ENCODE assay signal across 25 cellular contexts in the genomic region with DNA sequence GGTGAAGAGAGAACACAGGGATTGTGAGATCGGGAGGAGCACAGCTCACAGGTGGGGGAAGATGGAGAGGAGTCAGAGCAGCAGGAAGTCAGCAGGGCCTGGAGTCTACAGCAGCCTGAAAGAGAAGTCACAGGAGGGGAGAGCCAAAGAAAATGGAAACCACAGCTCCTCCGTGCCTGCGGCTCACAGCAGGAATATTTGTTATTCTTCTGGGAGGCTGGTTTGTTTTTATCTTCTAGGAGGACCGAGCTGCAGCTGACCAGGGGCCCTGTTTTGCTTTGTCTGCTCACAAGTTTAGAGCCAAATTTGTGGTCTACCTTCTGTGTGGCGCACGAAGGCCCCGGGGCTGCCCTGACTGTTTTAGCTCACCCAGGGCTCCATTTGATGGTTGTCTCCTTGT.
DNase-seq lines count a peak whose midpoint lies in the region; ATAC-seq and TF ChIP-seq lines count a peak whose summit lies in the region.
"Had no signal": no experiment of that assay in that cellular context is flagged by ENCODE, and none has a peak within 500 bp of the region (broad histone marks: within the 10 kb centered on the region; RNA-seq: fewer than 3 reads in every experiment).

No MANE protein-coding gene starts in this region.

- no peaks in the 10 kb centered on the region for H3K4me1 ChIP-seq in Loucy (ENCODE audit: insufficient read depth, low read length, poor library complexity, severe bottlenecking)
- H3K4me1 ChIP-seq: foreskin keratinocyte had no signal

- no peaks in the 10 kb centered on the region for H3K9me2 ChIP-seq in Loucy (replicated peaks; ENCODE audit: low read depth, low read length)

- no peaks in the 10 kb centered on the region for H3K79me2 ChIP-seq in Loucy (ENCODE audit: insufficient read depth, low read length)

- no peaks in the 10 kb centered on the region for H4K20me1 ChIP-seq in Loucy (ENCODE audit: insufficient read depth, low read length, poor library complexity, severe bottlenecking)

- H3K9ac ChIP-seq in Loucy (ENCODE audit: low read depth, low read length, poor library complexity, severe bottlenecking) = no peak overlapping the region
- H3K9ac ChIP-seq: GM23248 had no signal

- TF ChIP-seq CTCF in Loucy (conservative IDR thresholded peaks at IDR 0.05; ENCODE audit: low read length) = no peak
- no peak for TF ChIP-seq CTCF in astrocyte of the cerebellum (IDR thresholded peaks at IDR 0.05; ENCODE audit: low read depth, low read length, missing control alignments)

- DNase-seq in astrocyte of the cerebellum (ENCODE audit: low read depth) = peak; percentile 87
- DNase-seq in left kidney (ENCODE audit: low read depth, low spot score) = peak; percentile 22
- peak; percentile 75 for DNase-seq in smooth muscle cell of the brain vasculature (ENCODE audit: low read depth, low spot score)
- DNase-seq in NCI-H345 treated with DMSO at 0.1 percent for 48 hours (lab: John Stamatoyannopoulos, UW; ENCODE audit: unreplicated experiment) = no peak
- DNase-seq in activated CD4-positive, alpha-beta T cell treated with anti-CD3 and anti-CD28 coated beads, Interleukin-2, amount 50 U/mL, for 48 hours = no peak
- DNase-seq: activated CD4-positive, alpha-beta T cell treated with anti-CD3 and anti-CD28 coated beads for 4 hours; activated naive CD4-positive, alpha-beta T cell treated with anti-CD3 and anti-CD28 coated beads, Interleukin-2, amount 50 U/mL, for 16 hours; activated T-cell treated with anti-CD3 and anti-CD28 coated beads, Interleukin-2, amount 50 U/mL, for 4 hours; amygdala; effector CD8-positive, alpha-beta T cell; EL; erythroblast; foreskin keratinocyte; GM23248; hippocampal formation; Kasumi-1; left ventricle myocardium superior; natural killer cell; NCI-H1694 treated with DMSO at 0.1 percent for 48 hours; NCI-H2171 treated with DMSO at 0.1 percent for 48 hours; NCI-H526 treated with DMSO at 0.1 percent for 48 hours; stomach had no signal

- H3K4me2 ChIP-seq in Loucy (ENCODE audit: low read depth, low read length, poor library complexity, severe bottlenecking) = no peak overlapping the region

- H2AFZ ChIP-seq in Loucy (ENCODE audit: low read length) = 0 out of 2 replicates have a peak overlapping the region, but pooled peaks have one; percentile 26
- H2AFZ ChIP-seq: GM23248 had no signal

- in situ Hi-C loops in astrocyte of the cerebellum (cut with HindIII; ENCODE audit: low sequenced_read_pairs) = loop anchor here (25.0 kb wide), 1 partner anchor 1272 kb away; no protein-coding TSS in a partner anchor

- no peaks in the 10 kb centered on the region for H3K36me3 ChIP-seq in Loucy (ENCODE audit: insufficient read depth, low read length)
- H3K36me3 ChIP-seq: stomach, tibial nerve had no signal

- ATAC-seq in GM21723 (IDR thresholded peaks at IDR 0.05; ENCODE audit: unreplicated experiment) = no peak
- ATAC-seq: activated T-cell treated with anti-CD3 and anti-CD28 coated beads, Interleukin-2, amount 50 U/mL, for 4 hours; foreskin keratinocyte; left ventricle myocardium superior; natural killer cell had no signal

- no peaks in the 10 kb centered on the region for H3K9me3 ChIP-seq in Loucy (ENCODE audit: insufficient read depth, low read depth, low read length)
- H3K9me3 ChIP-seq: stomach, tibial nerve had no signal

- H3K4me3 ChIP-seq in Loucy (ENCODE audit: low read length, poor library complexity, severe bottlenecking) (no peak overlapping the region), astrocyte of the cerebellum (ENCODE audit: low read depth, low read length) (no peak overlapping the region)
- H3K4me3 ChIP-seq: GM23248, stomach, tibial nerve had no signal

- no peaks in the 10 kb centered on the region for H3F3A ChIP-seq in Loucy (ENCODE audit: low read depth)

- H3K27me3 ChIP-seq in Loucy (ENCODE audit: insufficient read depth, low read length, poor library complexity, severe bottlenecking) = no peaks in the 10 kb centered on the region
- H3K27me3 ChIP-seq: foreskin keratinocyte, stomach, tibial nerve had no signal

Comparison
In these comparisons a context has a peak if more than half of its experiments do, and no peak if none do; other contexts are left out.
1. DNase-seq: peak in astrocyte of the cerebellum (single experiment), left kidney (single experiment) and smooth muscle cell of the brain vasculature (single experiment); none in NCI-H345 treated with DMSO at 0.1 percent for 48 hours (single experiment) and activated CD4-positive, alpha-beta T cell treated with anti-CD3 and anti-CD28 coated beads, Interleukin-2, amount 50 U/mL, for 48 hours (0 of 2).